ENCODE assay signal across 1 cellular context in genomic region chr5:53482717-53483638, GRCh38.
A peak's percentile ranks its signal among the peaks of the same experiment; 100 is the strongest.
TF ChIP-seq lines count a peak whose summit lies in the region.

No MANE protein-coding gene starts in this region.

TF ChIP-seq in HepG2, 621 proteins besides CTCF, POLR2A, EP300 and RAD21 (continued from another document and continues in another):
- TF ChIP-seq TRIM22 (IDR thresholded peaks at IDR 0.05), result no peak
- peak; percentile 62 for TF ChIP-seq ISL2 (CRISPR knock-in tag; IDR thresholded peaks at IDR 0.05)
- no peak for TF ChIP-seq CSRNP2 (CRISPR knock-in tag; conservative IDR thresholded peaks at IDR 0.05; ENCODE audit: low read depth)
- TF ChIP-seq ZBTB8A (CRISPR knock-in tag; IDR thresholded peaks at IDR 0.05; ENCODE audit: borderline replicate concordance, low read depth), result no peak
- TF ChIP-seq SUZ12 (IDR thresholded peaks at IDR 0.05; ENCODE audit: low read depth, low read length), result no peak
- no peak for TF ChIP-seq ZNF224 (CRISPR knock-in tag; IDR thresholded peaks at IDR 0.05)
- TF ChIP-seq ZBTB46 (CRISPR knock-in tag; IDR thresholded peaks at IDR 0.05; ENCODE audit: borderline replicate concordance), result no peak
- peak; percentile 67; the same call in 1 of the 2 replicates for TF ChIP-seq THAP9 (CRISPR knock-in tag; IDR thresholded peaks at IDR 0.05; ENCODE audit: borderline replicate concordance)
- 0 out of 2 replicates have a peak, but pooled peaks have one; percentile 27 for TF ChIP-seq KLF9 (CRISPR knock-in tag; IDR thresholded peaks at IDR 0.05; ENCODE audit: low read depth)
- TF ChIP-seq SMARCE1 (IDR thresholded peaks at IDR 0.05; ENCODE audit: borderline replicate concordance), result no peak
- TF ChIP-seq ZNF441 (CRISPR knock-in tag; IDR thresholded peaks at IDR 0.05; ENCODE audit: borderline replicate concordance), result 0 out of 2 replicates have a peak, but pooled peaks have one; percentile 46
- peak; percentile 38; the same call in 1 of the 2 replicates for TF ChIP-seq ARNT2 (CRISPR knock-in tag; IDR thresholded peaks at IDR 0.05; ENCODE audit: low read depth)
- no peak for TF ChIP-seq LCORL (IDR thresholded peaks at IDR 0.05)
- 0 out of 2 replicates have a peak, but pooled peaks have one; percentile 60 for TF ChIP-seq LCORL (CRISPR knock-in tag; IDR thresholded peaks at IDR 0.05)
- TF ChIP-seq ZNF382 (CRISPR knock-in tag; IDR thresholded peaks at IDR 0.05; ENCODE audit: borderline replicate concordance), result no peak
- no peak for TF ChIP-seq ZNF883 (CRISPR knock-in tag; IDR thresholded peaks at IDR 0.05; ENCODE audit: not compliant biosample characterization)
- TF ChIP-seq SMAD9 (CRISPR knock-in tag; IDR thresholded peaks at IDR 0.05), result no peak
- TF ChIP-seq IKZF5 (CRISPR knock-in tag; IDR thresholded peaks at IDR 0.05), result peak; percentile 90
- 0 out of 2 replicates have a peak, but pooled peaks have one; percentile 8 for TF ChIP-seq JUND (CRISPR knock-in tag; IDR thresholded peaks at IDR 0.05)
- TF ChIP-seq MAX (IDR thresholded peaks at IDR 0.05), result peak; percentile 63
- TF ChIP-seq ATF5 (CRISPR knock-in tag; IDR thresholded peaks at IDR 0.05; ENCODE audit: low read depth), result no peak
- no peak for TF ChIP-seq KIAA2018 (CRISPR knock-in tag; IDR thresholded peaks at IDR 0.05; ENCODE audit: borderline replicate concordance)
- TF ChIP-seq RXRA (CRISPR knock-in tag; IDR thresholded peaks at IDR 0.05), result peak; percentile 82; the same call in 1 of the 2 replicates
- no peak for TF ChIP-seq NFRKB (IDR thresholded peaks at IDR 0.05)
- TF ChIP-seq BHLHE40 (IDR thresholded peaks at IDR 0.05; ENCODE audit: low read length), result peak; percentile 64
- TF ChIP-seq IRF2 (CRISPR knock-in tag; IDR thresholded peaks at IDR 0.05), result peak; percentile 55; the same call in 1 of the 2 replicates
- TF ChIP-seq SMARCC2 (IDR thresholded peaks at IDR 0.05), result no peak
- 0 out of 2 replicates have a peak, but pooled peaks have one; percentile 42 for TF ChIP-seq TOPORS (CRISPR knock-in tag; IDR thresholded peaks at IDR 0.05)
- TF ChIP-seq ZFP36 (IDR thresholded peaks at IDR 0.05; ENCODE audit: borderline replicate concordance, low read depth, low read length, partially characterized antibody), result no peak
- TF ChIP-seq ZNF691 (CRISPR knock-in tag; IDR thresholded peaks at IDR 0.05; ENCODE audit: borderline replicate concordance, low read depth), result no peak; the same call in 1 of the 2 replicates
- no peak for TF ChIP-seq JARID2 (CRISPR knock-in tag; IDR thresholded peaks at IDR 0.05; ENCODE audit: insufficient replicate concordance)
- no peak for TF ChIP-seq EEA1 (CRISPR knock-in tag; IDR thresholded peaks at IDR 0.05; ENCODE audit: borderline replicate concordance)
- no peak; the same call in 1 of the 2 replicates for TF ChIP-seq ZBTB26 (CRISPR knock-in tag; IDR thresholded peaks at IDR 0.05; ENCODE audit: borderline replicate concordance)
- TF ChIP-seq ZNF503 (CRISPR knock-in tag; IDR thresholded peaks at IDR 0.05), result no peak; the same call in 1 of the 2 replicates
